ENCODE assay signal across 24 cellular contexts in the genomic region with DNA sequence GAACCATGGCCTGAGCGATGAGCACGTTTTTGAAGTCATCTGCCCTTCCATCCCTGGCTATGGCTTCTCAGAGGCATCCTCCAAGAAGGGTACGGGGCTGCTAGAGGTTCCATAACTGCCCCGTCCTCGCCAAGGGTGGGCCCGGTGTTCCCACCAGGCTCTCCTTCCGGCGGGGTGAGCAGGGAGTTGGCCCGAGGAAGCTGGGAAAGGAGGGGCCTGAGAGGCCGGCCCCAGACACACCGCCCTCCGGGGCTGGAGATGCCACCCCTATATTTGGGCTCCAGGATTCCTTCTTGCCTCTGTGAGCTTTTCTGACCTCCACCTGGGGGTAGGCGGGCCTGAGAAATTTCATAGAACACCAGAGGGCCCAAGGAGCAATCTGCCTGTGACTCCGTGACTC. TPM values are rescaled to one million over a fixed set of nuclear protein-coding genes. Genes with fewer than 3 reads are reported as not detected.
"Had no signal": no experiment of that assay in that cellular context is flagged by ENCODE, and none has a peak within 500 bp of the region (broad histone marks: within the 10 kb centered on the region; RNA-seq: fewer than 3 reads in every experiment).

No MANE protein-coding gene starts in this region.

- H3K4me3 ChIP-seq: ascending aorta, body of pancreas, SK-N-MC had no signal

- H3K27ac Mint-ChIP-seq: activated CD8-positive, alpha-beta memory T cell treated with anti-CD3 and anti-CD28 coated beads, Interleukin-2, amount 10 ng/mL, durations not matched to agents 7 days and 5 days; activated naive CD8-positive, alpha-beta T cell treated with anti-CD3 and anti-CD28 coated beads, Interleukin-2, amount 10 ng/mL, durations not matched to agents 7 days and 5 days; activated T-helper 1 cell treated with anti-CD3 and anti-CD28 coated beads, Interleukin-12 subunit alpha, Interleukin-12 subunit beta, Interleukin-2, Interleukin-4 antibody, amounts not matched to agents 30 ng/mL and 10 ng/mL and 1 ng/mL, durations not matched to agents 14 hours and 24 hours and 36 hours had no signal

- H3K36me3 Mint-ChIP-seq: activated CD8-positive, alpha-beta memory T cell treated with anti-CD3 and anti-CD28 coated beads, Interleukin-2, amount 10 ng/mL, durations not matched to agents 7 days and 5 days; activated naive CD8-positive, alpha-beta T cell treated with anti-CD3 and anti-CD28 coated beads, Interleukin-2, amount 10 ng/mL, durations not matched to agents 7 days and 5 days; T-cell had no signal

- H3K9me3 Mint-ChIP-seq: activated naive CD8-positive, alpha-beta T cell treated with anti-CD3 and anti-CD28 coated beads, Interleukin-2, amount 10 ng/mL, durations not matched to agents 7 days and 5 days; activated T-cell treated with anti-CD3 and anti-CD28 coated beads, Interleukin-2, amount 50 U/mL, for 24 hours; activated T-helper 1 cell treated with anti-CD3 and anti-CD28 coated beads, Interleukin-12 subunit alpha, Interleukin-12 subunit beta, Interleukin-2, Interleukin-4 antibody, amounts not matched to agents 30 ng/mL and 10 ng/mL and 1 ng/mL, durations not matched to agents 14 hours and 24 hours and 36 hours; T-cell had no signal

- H3K27me3 ChIP-seq: ascending aorta, body of pancreas had no signal

- ATAC-seq: activated CD8-positive, alpha-beta memory T cell treated with anti-CD3 and anti-CD28 coated beads, Interleukin-2, amount 10 ng/mL, durations not matched to agents 7 days and 5 days; body of pancreas; PC-3; T-cell had no signal

- H3K36me3 ChIP-seq: WERI-Rb-1 had no signal

- H3K27me3 Mint-ChIP-seq: activated CD8-positive, alpha-beta memory T cell treated with anti-CD3 and anti-CD28 coated beads, Interleukin-2, amount 10 ng/mL, durations not matched to agents 7 days and 5 days; activated naive CD8-positive, alpha-beta T cell treated with anti-CD3 and anti-CD28 coated beads, Interleukin-2, amount 10 ng/mL, durations not matched to agents 7 days and 5 days; activated T-cell treated with anti-CD3 and anti-CD28 coated beads, Interleukin-2, amount 50 U/mL, for 24 hours; T-cell had no signal

- H3K9me3 ChIP-seq: ascending aorta, body of pancreas had no signal

- H3K4me3 Mint-ChIP-seq: activated CD8-positive, alpha-beta memory T cell treated with anti-CD3 and anti-CD28 coated beads, Interleukin-2, amount 10 ng/mL, durations not matched to agents 7 days and 5 days; activated naive CD8-positive, alpha-beta T cell treated with anti-CD3 and anti-CD28 coated beads, Interleukin-2, amount 10 ng/mL, durations not matched to agents 7 days and 5 days; activated T-cell treated with anti-CD3 and anti-CD28 coated beads, Interleukin-2, amount 50 U/mL, for 24 hours; activated T-helper 1 cell treated with anti-CD3 and anti-CD28 coated beads, Interleukin-12 subunit alpha, Interleukin-12 subunit beta, Interleukin-2, Interleukin-4 antibody, amounts not matched to agents 30 ng/mL and 10 ng/mL and 1 ng/mL, durations not matched to agents 14 hours and 24 hours and 36 hours; T-cell had no signal

- H3K27ac ChIP-seq: body of pancreas, SK-N-MC, WERI-Rb-1 had no signal

- DNase-seq: activated CD4-positive, alpha-beta T cell treated with anti-CD3 and anti-CD28 coated beads for 48 hours; activated CD4-positive, alpha-beta T cell treated with anti-CD3 and anti-CD28 coated beads, Interleukin-2, amount 50 U/mL, for 48 hours; activated CD8-positive, alpha-beta memory T cell treated with anti-CD3 and anti-CD28 coated beads, Interleukin-2, amount 10 ng/mL, durations not matched to agents 7 days and 5 days; activated effector memory CD4-positive, alpha-beta T cell treated with Interleukin-2 at 50 U/mL for 16 hours; activated naive CD4-positive, alpha-beta T cell; activated naive CD8-positive, alpha-beta T cell treated with anti-CD3 and anti-CD28 coated beads, Interleukin-2, amount 10 ng/mL, durations not matched to agents 7 days and 5 days; activated T-cell treated with anti-CD3 and anti-CD28 coated beads, Interleukin-2, amount 50 U/mL, for 24 hours; body of pancreas; central memory CD4-positive, alpha-beta T cell; Kasumi-1; KBM-7; NCI-H1105 treated with DMSO at 0.1 percent for 48 hours; NCI-H1436 treated with DMSO at 0.1 percent for 48 hours; NCI-H187; NCI-H2081; NCI-H524; PC-3; T-cell; WERI-Rb-1 had no signal

RNA-seq across cellular contexts. Expression of gene LEFTY1, which starts 50.2 kb away (rescaled TPM):
- total RNA-seq: activated CD8-positive, alpha-beta memory T cell treated with anti-CD3 and anti-CD28 coated beads, Interleukin-2, amount 10 ng/mL, durations not matched to agents 7 days and 5 days; activated T-helper 1 cell treated with anti-CD3 and anti-CD28 coated beads, Interleukin-12 subunit alpha, Interleukin-12 subunit beta, Interleukin-2, Interleukin-4 antibody, amounts not matched to agents 30 ng/mL and 10 ng/mL and 1 ng/mL, durations not matched to agents 14 hours and 24 hours and 36 hours; ascending aorta; bronchial epithelial cell; PC-3; T-helper 2 cell treated with Interferon-gamma antibody and Interleukin-4, amounts not matched to agents 100 ng/mL and 5 ng/mL, for 36 hours had no signal
